In the genomic region with DNA sequence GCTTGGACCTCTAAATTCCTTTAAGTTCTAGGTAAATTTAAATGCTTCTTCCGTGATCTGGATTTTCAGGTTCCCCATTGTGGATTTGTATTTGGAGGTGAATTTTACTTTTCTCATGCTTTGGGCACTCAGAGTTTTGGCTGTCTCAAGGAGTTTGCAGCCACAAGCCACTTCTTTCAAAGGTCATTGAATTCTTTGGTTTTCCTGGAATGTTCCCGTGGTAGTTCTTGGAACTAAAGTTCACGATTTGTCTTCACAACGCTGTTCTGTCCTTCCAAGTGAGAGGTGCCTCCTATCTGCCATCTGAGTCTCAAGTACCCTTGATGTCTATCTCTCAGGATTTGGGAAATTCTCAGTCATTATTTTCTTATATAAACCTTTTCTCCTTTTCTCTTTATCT, we compare ENCODE assay signal across 19 cellular contexts.
"Had no signal": no experiment of that assay in that cellular context is flagged by ENCODE, and none has a peak within 500 bp of the region (broad histone marks: within the 10 kb centered on the region; RNA-seq: fewer than 3 reads in every experiment).

No MANE protein-coding gene starts in this region.

- H3K27me3 ChIP-seq: esophagus muscularis mucosa, foreskin keratinocyte, hepatocyte, stomach, transverse colon had no signal

- H3K4me3 ChIP-seq: esophagus muscularis mucosa, hepatocyte, skin epidermis, stomach, thoracic aorta, transverse colon had no signal

- DNase-seq: effector memory CD8-positive, alpha-beta T cell; head of caudate nucleus; kidney glomerular epithelial cell; mammary epithelial cell; natural killer cell; stimulated activated CD4-positive, alpha-beta T cell treated with anti-CD3 and anti-CD28 coated beads, Interleukin-2, amount 100 ng/mL, for 24 hours; stimulated activated CD4-positive, alpha-beta T cell treated with anti-CD3 and anti-CD28 coated beads, Interleukin-4, amount 100 ng/mL, for 4 hours; stimulated activated naive CD4-positive, alpha-beta T cell; stomach; substantia nigra; transverse colon had no signal

- H3K36me3 ChIP-seq: esophagus muscularis mucosa, stomach, thoracic aorta, transverse colon had no signal

- H2AFZ ChIP-seq: hepatocyte had no signal

- H3K4me2 ChIP-seq: hepatocyte had no signal

- H3K27ac ChIP-seq: epithelial cell of prostate, esophagus muscularis mucosa, foreskin keratinocyte, hepatocyte, skin epidermis, stomach, thoracic aorta, transverse colon had no signal

- H3K4me1 ChIP-seq: esophagus muscularis mucosa, foreskin keratinocyte, stomach, transverse colon had no signal

- ATAC-seq: effector memory CD8-positive, alpha-beta T cell; left lobe of liver; natural killer cell; sciatic nerve had no signal

- H3K79me2 ChIP-seq: hepatocyte had no signal
